Comparison of ENCODE assay signal across 12 cellular contexts in genomic region chr20:43658723-43659419, GRCh38. TPM values are rescaled to one million over a fixed set of nuclear protein-coding genes. Genes with fewer than 3 reads are reported as not detected.
A peak's percentile ranks its signal among the peaks of the same experiment; 100 is the strongest.
DNase-seq lines count a peak whose midpoint lies in the region; ATAC-seq and TF ChIP-seq lines count a peak whose summit lies in the region.
"Had no signal": no experiment of that assay in that cellular context is flagged by ENCODE, and none has a peak within 500 bp of the region (broad histone marks: within the 10 kb centered on the region; RNA-seq: fewer than 3 reads in every experiment).

No MANE protein-coding gene starts in this region.

- H3K4me1 ChIP-seq in CD8-positive, alpha-beta memory T cell (ENCODE audit: insufficient read depth, low read length), result peaks cover 8% of the 10 kb centered on the region
- H3K4me1 ChIP-seq in foreskin keratinocyte, result no peaks in the 10 kb centered on the region

- H3K27ac ChIP-seq in CD8-positive, alpha-beta memory T cell (ENCODE audit: low read depth, low read length), result no peak overlapping the region
- H3K27ac ChIP-seq in SU-DHL-6 (ENCODE audit: low read depth, low read length) (peak overlapping the region; percentile 58; the same call in 1 of the 2 replicates), foreskin keratinocyte (no peak overlapping the region)

- peaks cover 8% of the 10 kb centered on the region; the same call in 1 of the 2 replicates for H3F3A ChIP-seq in SU-DHL-6 (ENCODE audit: insufficient read depth)

- no peak overlapping the region for H3K4me3 ChIP-seq in CD8-positive, alpha-beta memory T cell (ENCODE audit: low read length)
- no peak overlapping the region for H3K4me3 ChIP-seq in SU-DHL-6 (ENCODE audit: insufficient read depth, low read length, poor library complexity, severe bottlenecking)

- no peaks in the 10 kb centered on the region for H3K9me2 ChIP-seq in SU-DHL-6 (replicated peaks; ENCODE audit: insufficient read depth, low read length)

- no peak for DNase-seq in CD8-positive, alpha-beta memory T cell
- DNase-seq in foreskin keratinocyte (no peak), SKM-1 treated with dmso at 0.1 percent for 144 hours (lab: John Stamatoyannopoulos, UW; ENCODE audit: unreplicated experiment) (no peak), T-helper 9 cell (no peak)
- DNase-seq: esophagus squamous epithelium, T-helper 17 cell had no signal

- no peak overlapping the region for H2AFZ ChIP-seq in SU-DHL-6 (ENCODE audit: low read depth, low read length, severe bottlenecking)

- TF ChIP-seq CTCF in GM12873 (IDR thresholded peaks at IDR 0.05; ENCODE audit: insufficient read depth, low read depth, low read length, missing control alignments), result peak; percentile 51
- peak; percentile 27 for TF ChIP-seq CTCF in SU-DHL-6 (IDR thresholded peaks at IDR 0.05; ENCODE audit: insufficient read depth, low read length, poor library complexity, severe bottlenecking)
- peak; percentile 11 for TF ChIP-seq CTCF in foreskin keratinocyte (conservative IDR thresholded peaks at IDR 0.05)

- peaks cover 0 to 7% (median 0%) of the 10 kb centered on the region in 3 donors for H3K36me3 Mint-ChIP-seq in CD8-positive, alpha-beta memory T cell
- H3K36me3 Mint-ChIP-seq: activated naive CD4-positive, alpha-beta T cell treated with anti-CD3 and anti-CD28 coated beads, Interleukin-2, amount 50 U/mL, for 24 hours had no signal

- CTCF ChIA-PET in CD8-positive, alpha-beta memory T cell (lab: Charles Lee), result no interaction called here

- H3K27ac Mint-ChIP-seq in CD8-positive, alpha-beta memory T cell, result peak overlapping the region in 3 of 8 donors; percentile 42 to 97 (median 61)

- no peaks in the 10 kb centered on the region for H3K27me3 ChIP-seq in CD8-positive, alpha-beta memory T cell (ENCODE audit: insufficient read depth, low read length, poor library complexity, severe bottlenecking)
- H3K27me3 ChIP-seq in SU-DHL-6 (ENCODE audit: low read length) (no peaks in the 10 kb centered on the region), foreskin keratinocyte (no peaks in the 10 kb centered on the region)
- H3K27me3 ChIP-seq: esophagus squamous epithelium, MG63 had no signal

- H3K9me3 ChIP-seq in CD8-positive, alpha-beta memory T cell (ENCODE audit: low read length), result no peaks in the 10 kb centered on the region
- H3K9me3 ChIP-seq in SU-DHL-6 (ENCODE audit: insufficient read depth, low read length), result no peaks in the 10 kb centered on the region
- H3K9me3 ChIP-seq: esophagus squamous epithelium, MG63 had no signal

- H4K20me1 ChIP-seq in SU-DHL-6 (ENCODE audit: low read depth, low read length), result no peaks in the 10 kb centered on the region

- peak overlapping the region in 5 of 7 donors; percentile 18 to 98 (median 41) for H3K4me3 Mint-ChIP-seq in CD8-positive, alpha-beta memory T cell

- POLR2A ChIA-PET in CD8-positive, alpha-beta memory T cell (lab: Charles Lee), result no interaction called here

- H3K36me3 ChIP-seq in CD8-positive, alpha-beta memory T cell (ENCODE audit: insufficient read depth, low read length), result no peaks in the 10 kb centered on the region
- H3K36me3 ChIP-seq in SU-DHL-6 (ENCODE audit: low read length), result no peaks in the 10 kb centered on the region
- H3K36me3 ChIP-seq: esophagus squamous epithelium, MG63 had no signal

- H3K27me3 Mint-ChIP-seq in CD8-positive, alpha-beta memory T cell, result no peaks in the 10 kb centered on the region
- H3K27me3 Mint-ChIP-seq: activated naive CD4-positive, alpha-beta T cell treated with anti-CD3 and anti-CD28 coated beads, Interleukin-2, amount 50 U/mL, for 24 hours; T-helper 17 cell had no signal

- ATAC-seq in foreskin keratinocyte (no peak), GM18520 (IDR thresholded peaks at IDR 0.05; ENCODE audit: unreplicated experiment) (no peak), GM21723 (IDR thresholded peaks at IDR 0.05; ENCODE audit: unreplicated experiment) (no peak)
- ATAC-seq: T-helper 17 cell had no signal

- H3K9me3 Mint-ChIP-seq in CD8-positive, alpha-beta memory T cell, result no peaks in the 10 kb centered on the region
- H3K9me3 Mint-ChIP-seq: activated naive CD4-positive, alpha-beta T cell treated with anti-CD3 and anti-CD28 coated beads, Interleukin-2, amount 50 U/mL, for 24 hours had no signal

- peak overlapping the region; percentile 81 for H3K9ac ChIP-seq in SU-DHL-6 (ENCODE audit: low read length)

- no peaks in the 10 kb centered on the region for H3K79me2 ChIP-seq in SU-DHL-6 (ENCODE audit: insufficient read depth, low read length)

- peaks cover 9 to 18% (median 14%) of the 10 kb centered on the region in 3 donors for H3K4me1 Mint-ChIP-seq in CD8-positive, alpha-beta memory T cell

- peak overlapping the region; percentile 75 for H3K4me2 ChIP-seq in SU-DHL-6 (ENCODE audit: low read depth, low read length, poor library complexity, severe bottlenecking)

RNA-seq across cellular contexts. Expression of gene MYBL2, which starts 8.0 kb away (rescaled TPM):
- total RNA-seq in CD8-positive, alpha-beta memory T cell, result 10 to 100 TPM; 78.3 to 78.6 TPM
- polyA plus RNA-seq in CD8-positive, alpha-beta memory T cell, result 0.20 TPM
- total RNA-seq in foreskin keratinocyte, result 46.7 and 66.7 TPM in 2 replicates
- 60.5 and 74.9 TPM in 2 replicates for polyA plus RNA-seq in foreskin keratinocyte
